ENCODE assay signal across 22 cellular contexts in the genomic region with DNA sequence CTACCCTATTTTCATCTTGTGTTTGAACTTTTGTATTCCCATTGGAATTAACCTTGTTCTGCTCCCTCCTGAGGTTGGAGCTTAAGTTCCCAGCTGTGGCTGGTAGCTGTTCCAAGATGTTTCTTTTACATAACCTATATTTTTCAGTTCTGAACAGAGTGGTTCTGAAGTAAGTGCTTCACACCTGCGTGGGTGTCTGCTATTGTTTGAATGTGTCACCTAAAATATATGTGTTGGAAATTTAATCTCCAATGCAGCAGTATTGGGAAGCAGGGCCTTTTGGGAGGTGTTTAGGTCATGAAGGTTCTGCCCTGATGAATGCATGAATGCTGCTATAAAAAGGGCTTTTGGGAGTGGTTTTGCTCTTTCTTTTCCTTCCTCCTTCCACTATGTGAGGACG.
A peak's percentile ranks its signal among the peaks of the same experiment; 100 is the strongest.
DNase-seq lines count a peak whose midpoint lies in the region; ATAC-seq, FAIRE-seq and TF ChIP-seq lines count a peak whose summit lies in the region.
"Had no signal": no experiment of that assay in that cellular context is flagged by ENCODE, and none has a peak within 500 bp of the region (broad histone marks: within the 10 kb centered on the region; RNA-seq: fewer than 3 reads in every experiment).

No MANE protein-coding gene starts in this region.

- WGBS in upper lobe of left lung, 2 donors, result 60 to 70% methylated on average over 2 of the region's 2 CpGs

- no peak for TF ChIP-seq CTCF in bronchial epithelial cell (IDR thresholded peaks at IDR 0.05; ENCODE audit: insufficient read depth, low read length, severe bottlenecking)
- TF ChIP-seq CTCF in upper lobe of left lung (IDR thresholded peaks at IDR 0.05), result no peak

- no peak for TF ChIP-seq POLR2A in upper lobe of left lung (IDR thresholded peaks at IDR 0.05)

- H3K4me1 ChIP-seq in upper lobe of left lung, result no peaks in the 10 kb centered on the region

- no peak for ATAC-seq in upper lobe of left lung (ENCODE audit: low FRiP score in 2 of 2)

- H3K27me3 ChIP-seq in bronchial epithelial cell (ENCODE audit: control insufficient read depth, insufficient read depth, low read length) (no peaks in the 10 kb centered on the region), upper lobe of left lung (no peaks in the 10 kb centered on the region)
- H3K27me3 ChIP-seq: BLaER1 treated with 17β-estradiol and CSF1 and Interleukin-3, amounts not matched to agents 10 nM and 100 nM had no signal

- FAIRE-seq in bronchial epithelial cell (lab: Jason Lieb, UNC), result no peak
- FAIRE-seq: A204.1, D721Med, GM12891, GM18507, H1 had no signal

- peak; percentile 15 for DNase-seq in NCI-H2107 treated with DMSO at 0.1 percent for 48 hours (lab: John Stamatoyannopoulos, UW; ENCODE audit: unreplicated experiment)
- DNase-seq in NCI-H2107 (lab: John Stamatoyannopoulos, UW), result no peak
- DNase-seq in bronchial epithelial cell (ENCODE audit: low read depth), result peak; percentile 54
- peak; percentile 46 for DNase-seq in left kidney (ENCODE audit: low read depth, low spot score)
- no peak for DNase-seq in DMS53 (lab: John Stamatoyannopoulos, UW)
- DNase-seq in upper lobe of left lung, result no peak
- no peak for DNase-seq in NCI-H1092 treated with DMSO at 0.1 percent for 48 hours (lab: John Stamatoyannopoulos, UW)
- no peak for DNase-seq in activated naive CD4-positive, alpha-beta T cell (lab: John Stamatoyannopoulos, UW)
- DNase-seq: CD4-positive, alpha-beta T cell; CD8-positive, alpha-beta memory T cell; DMS 273 treated with DMSO at 0.1 percent for 48 hours; DMS79 treated with DMSO at 0.1 percent for 48 hours; GF-D8; H7; HCEC 1CT had no signal

- H3K27ac ChIP-seq in upper lobe of left lung, result no peak overlapping the region
- H3K27ac ChIP-seq: 22Rv1; BLaER1 treated with 17β-estradiol and CSF1 and Interleukin-3, amounts not matched to agents 10 nM and 100 nM had no signal

- H3K9me3 ChIP-seq in upper lobe of left lung, result peaks cover 0 to 5% (median 0%) of the 10 kb centered on the region in 4 donors

- no peak for TF ChIP-seq EP300 in upper lobe of left lung (IDR thresholded peaks at IDR 0.05)

- no peaks in the 10 kb centered on the region for H3K36me3 ChIP-seq in bronchial epithelial cell (ENCODE audit: control insufficient read depth, insufficient read depth, low read length)
- H3K36me3 ChIP-seq in upper lobe of left lung, result no peaks in the 10 kb centered on the region
- H3K36me3 ChIP-seq: BLaER1 treated with 17β-estradiol and CSF1 and Interleukin-3, amounts not matched to agents 10 nM and 100 nM had no signal

- H3K4me3 ChIP-seq in bronchial epithelial cell (ENCODE audit: low read depth, low read length) (no peak overlapping the region), upper lobe of left lung (no peak overlapping the region)
- H3K4me3 ChIP-seq: BLaER1 treated with 17β-estradiol and CSF1 and Interleukin-3, amounts not matched to agents 10 nM and 100 nM had no signal

Comparison
In these comparisons a context has a peak if more than half of its experiments do, and no peak if none do; other contexts are left out.
1. DNase-seq: peak in NCI-H2107 treated with DMSO at 0.1 percent for 48 hours (single experiment), bronchial epithelial cell (single experiment) and left kidney (single experiment); none in NCI-H2107 (single experiment), DMS53 (single experiment), upper lobe of left lung (0 of 2), NCI-H1092 treated with DMSO at 0.1 percent for 48 hours (single experiment) and activated naive CD4-positive, alpha-beta T cell (0 of 4).